8 cellular contexts compared by ENCODE assay signal in genomic region chr1:65148548-65149390, GRCh38. TPM values are rescaled to one million over a fixed set of nuclear protein-coding genes. Genes with fewer than 3 reads are reported as not detected.
DNase-seq lines count a peak whose midpoint lies in the region; ATAC-seq lines count a peak whose summit lies in the region.

No MANE protein-coding gene starts in this region.

- no peak overlapping the region for H3K27ac Mint-ChIP-seq in T-helper 17 cell
- no peak overlapping the region for H3K27ac Mint-ChIP-seq in central memory CD8-positive, alpha-beta T cell (ENCODE audit: low read depth)

- peak overlapping the region; percentile 87 for H3K4me3 Mint-ChIP-seq in T-helper 17 cell
- peak overlapping the region; percentile 74 for H3K4me3 Mint-ChIP-seq in central memory CD8-positive, alpha-beta T cell

- H3K9ac ChIP-seq in ES-I3 (ENCODE audit: low read depth, low read length), result peak overlapping the region; percentile 60

- H3K9me3 ChIP-seq in ES-I3 (ENCODE audit: control insufficient read depth, insufficient read depth, low read length) (no peaks in the 10 kb centered on the region), T-helper 17 cell (ENCODE audit: control insufficient read depth, low read length, poor library complexity, severe bottlenecking) (no peaks in the 10 kb centered on the region)

- H3K36me3 ChIP-seq in ES-I3 (ENCODE audit: insufficient read depth, low read length), result no peaks in the 10 kb centered on the region; the same call in 1 of the 2 replicates

- H3K9me3 Mint-ChIP-seq in central memory CD8-positive, alpha-beta T cell, result no peaks in the 10 kb centered on the region

- peaks cover 19% of the 10 kb centered on the region for H3K4me1 ChIP-seq in ES-I3 (ENCODE audit: insufficient read depth, low read length)

- ATAC-seq in GM21447 (IDR thresholded peaks at IDR 0.05; ENCODE audit: unreplicated experiment) (peak; percentile 53), T-helper 17 cell (peak; percentile 47)
- peak; percentile 33 for ATAC-seq in central memory CD8-positive, alpha-beta T cell (replicated peaks; ENCODE audit: extremely low read depth, poor library complexity, severe bottlenecking)

- DNase-seq in HT1080 (ENCODE audit: low read depth) (peak; percentile 30), T-helper 17 cell (no peak), kidney tubule cell (ENCODE audit: low spot score) (peak; percentile 80), pons (ENCODE audit: low spot score) (no peak)
- no peak for DNase-seq in central memory CD8-positive, alpha-beta T cell (ENCODE audit: low spot score in 2 of 2)
- DNase-seq in stimulated activated CD4-positive, alpha-beta T cell treated with anti-CD3 and anti-CD28 coated beads, Interleukin-2, amount 100 ng/mL, for 48 hours, result peak; percentile 52 to 64

- H3K36me3 Mint-ChIP-seq in T-helper 17 cell (ENCODE audit: low read depth), result no peaks in the 10 kb centered on the region
- H3K36me3 Mint-ChIP-seq in central memory CD8-positive, alpha-beta T cell (ENCODE audit: insufficient read depth), result no peaks in the 10 kb centered on the region

- H3K4me1 Mint-ChIP-seq in T-helper 17 cell, result peaks cover 12% of the 10 kb centered on the region
- no peaks in the 10 kb centered on the region for H3K4me1 Mint-ChIP-seq in central memory CD8-positive, alpha-beta T cell

- H3K27me3 Mint-ChIP-seq in T-helper 17 cell, result peaks cover 52% of the 10 kb centered on the region
- peaks cover 62% of the 10 kb centered on the region for H3K27me3 Mint-ChIP-seq in central memory CD8-positive, alpha-beta T cell

RNA-seq across cellular contexts. Expression of gene AK4, which starts 0.8 kb away (rescaled TPM):
- total RNA-seq in HT1080 (2014; rRNA removed; shearing (Covaris generic)), result 28.3 and 39.2 TPM in 2 replicates
- polyA plus RNA-seq in HT1080 (2015; cell fraction: cytosol; rRNA removed), result 58.4 and 58.9 TPM in 2 replicates
- polyA plus RNA-seq in HT1080 (2015; cell fraction: nucleus; rRNA removed), result 28.2 and 30.2 TPM in 2 replicates
- under 1 TPM; 0.05 to 0.07 TPM for total RNA-seq in T-helper 17 cell

Comparison
In these comparisons a context has a peak if more than half of its experiments do, and no peak if none do; other contexts are left out.
1. DNase-seq: peak in HT1080 (single experiment), kidney tubule cell (single experiment) and stimulated activated CD4-positive, alpha-beta T cell treated with anti-CD3 and anti-CD28 coated beads, Interleukin-2, amount 100 ng/mL, for 48 hours (2 of 2); none in T-helper 17 cell (0 of 3), central memory CD8-positive, alpha-beta T cell (0 of 2) and pons (single experiment).
2. RNA of gene AK4, which starts 0.8 kb away (total RNA-seq): 28.3 to 39.2 TPM in HT1080; 0.05 to 0.07 TPM in T-helper 17 cell; every median in the first group is over 10 times any median in the second.
3. Peak in every context shown above with its lines, with median percentiles within 50 percentile points of each other: ATAC-seq.